ENCODE assay signal across 39 cellular contexts in genomic region chr12:47025798-47026197, GRCh38.
"Had no signal": no experiment of that assay in that cellular context is flagged by ENCODE, and none has a peak within 500 bp of the region (broad histone marks: within the 10 kb centered on the region; RNA-seq: fewer than 3 reads in every experiment).

No MANE protein-coding gene starts in this region.

- ATAC-seq: activated naive CD4-positive, alpha-beta T cell treated with anti-CD3 and anti-CD28 coated beads, Interleukin-2, amount 50 U/mL, for 72 hours; activated naive CD8-positive, alpha-beta T cell treated with anti-CD3 and anti-CD28 coated beads, Interleukin-2, amount 50 U/mL, for 24 hours; activated T-cell treated with anti-CD3 and anti-CD28 coated beads, Interleukin-2, amount 50 U/mL, for 4 hours; activated T-cell treated with anti-CD3 and anti-CD28 coated beads, Interleukin-2, amount 50 U/mL, for 72 hours; activated T-helper 17 cell treated with anti-CD3 and anti-CD28 coated beads, Interleukin-2, amount 50 U/mL, for 72 hours; body of pancreas had no signal

- H3K4me3 ChIP-seq: adrenal gland, ascending aorta, body of pancreas, breast epithelium, cardiac muscle cell had no signal

- H3K27ac ChIP-seq: adrenal gland, ascending aorta, body of pancreas, brain microvascular endothelial cell, breast epithelium, cardiac muscle cell had no signal

- H3K27me3 ChIP-seq: adrenal gland, ascending aorta, body of pancreas, brain microvascular endothelial cell, breast epithelium, cardiac muscle cell had no signal

- H3K36me3 Mint-ChIP-seq: activated naive CD4-positive, alpha-beta T cell treated with anti-CD3 and anti-CD28 coated beads, Interleukin-2, amount 10 ng/mL, durations not matched to agents 7 days and 5 days; activated naive CD4-positive, alpha-beta T cell treated with anti-CD3 and anti-CD28 coated beads, Interleukin-2, amount 50 U/mL, for 24 hours; activated naive CD4-positive, alpha-beta T cell treated with anti-CD3 and anti-CD28 coated beads, Interleukin-2, amount 50 U/mL, for 72 hours; activated naive CD8-positive, alpha-beta T cell; activated naive CD8-positive, alpha-beta T cell treated with anti-CD3 and anti-CD28 coated beads for 36 hours; activated naive CD8-positive, alpha-beta T cell treated with anti-CD3 and anti-CD28 coated beads, Interleukin-2, amount 10 ng/mL, durations not matched to agents 7 days and 5 days; brain had no signal

- H3K4me3 Mint-ChIP-seq: activated naive CD4-positive, alpha-beta T cell treated with anti-CD3 and anti-CD28 coated beads for 36 hours; activated naive CD4-positive, alpha-beta T cell treated with anti-CD3 and anti-CD28 coated beads, Interleukin-2, amount 10 ng/mL, durations not matched to agents 7 days and 5 days; activated naive CD4-positive, alpha-beta T cell treated with anti-CD3 and anti-CD28 coated beads, Interleukin-2, amount 50 U/mL, for 24 hours; activated naive CD8-positive, alpha-beta T cell; activated naive CD8-positive, alpha-beta T cell treated with anti-CD3 and anti-CD28 coated beads for 36 hours; activated naive CD8-positive, alpha-beta T cell treated with anti-CD3 and anti-CD28 coated beads, Interleukin-2, amount 10 ng/mL, durations not matched to agents 7 days and 5 days; activated naive CD8-positive, alpha-beta T cell treated with anti-CD3 and anti-CD28 coated beads, Interleukin-2, amount 50 U/mL, for 24 hours; activated T-cell treated with anti-CD3 and anti-CD28 coated beads, Interleukin-2, amount 50 U/mL, for 24 hours; activated T-cell treated with anti-CD3 and anti-CD28 coated beads, Interleukin-2, amount 50 U/mL, for 4 hours; activated T-cell treated with anti-CD3 and anti-CD28 coated beads, Interleukin-2, amount 50 U/mL, for 72 hours; activated T-helper 1 cell treated with anti-CD3 and anti-CD28 coated beads, Interleukin-12 subunit alpha, Interleukin-12 subunit beta, Interleukin-2, Interleukin-4 antibody, amounts not matched to agents 30 ng/mL and 10 ng/mL and 1 ng/mL, durations not matched to agents 14 hours and 24 hours and 36 hours; activated T-helper 17 cell treated with anti-CD3 and anti-CD28 coated beads, Interleukin-2, amount 50 U/mL, for 72 hours; brain; central memory CD8-positive, alpha-beta T cell had no signal

- H3K9me3 ChIP-seq: adrenal gland, ascending aorta, body of pancreas, breast epithelium had no signal

- FAIRE-seq: astrocyte had no signal

- H3K9me3 Mint-ChIP-seq: activated naive CD4-positive, alpha-beta T cell treated with anti-CD3 and anti-CD28 coated beads for 36 hours; activated naive CD4-positive, alpha-beta T cell treated with anti-CD3 and anti-CD28 coated beads, Interleukin-2, amount 10 ng/mL, durations not matched to agents 7 days and 5 days; activated naive CD4-positive, alpha-beta T cell treated with anti-CD3 and anti-CD28 coated beads, Interleukin-2, amount 50 U/mL, for 24 hours; activated naive CD4-positive, alpha-beta T cell treated with anti-CD3 and anti-CD28 coated beads, Interleukin-2, amount 50 U/mL, for 72 hours; activated naive CD8-positive, alpha-beta T cell treated with anti-CD3 and anti-CD28 coated beads for 36 hours; activated naive CD8-positive, alpha-beta T cell treated with anti-CD3 and anti-CD28 coated beads, Interleukin-2, amount 10 ng/mL, durations not matched to agents 7 days and 5 days; activated naive CD8-positive, alpha-beta T cell treated with anti-CD3 and anti-CD28 coated beads, Interleukin-2, amount 50 U/mL, for 24 hours; activated T-cell treated with anti-CD3 and anti-CD28 coated beads, Interleukin-2, amount 50 U/mL, for 24 hours; activated T-cell treated with anti-CD3 and anti-CD28 coated beads, Interleukin-2, amount 50 U/mL, for 4 hours; activated T-cell treated with anti-CD3 and anti-CD28 coated beads, Interleukin-2, amount 50 U/mL, for 72 hours; activated T-helper 1 cell treated with anti-CD3 and anti-CD28 coated beads, Interleukin-12 subunit alpha, Interleukin-12 subunit beta, Interleukin-2, Interleukin-4 antibody, amounts not matched to agents 30 ng/mL and 10 ng/mL and 1 ng/mL, durations not matched to agents 14 hours and 24 hours and 36 hours; activated T-helper 17 cell treated with anti-CD3 and anti-CD28 coated beads, Interleukin-2, amount 50 U/mL, for 72 hours; activated T-helper 2 cell treated with anti-CD3 and anti-CD28 coated beads, Interferon-gamma antibody, Interleukin-2, Interleukin-4, amounts not matched to agents 10 μg/mL and 5 μg/mL and 100 μg/mL, durations not matched to agents 14 hours and 24 hours and 36 hours; brain; central memory CD8-positive, alpha-beta T cell had no signal

- H3K36me3 ChIP-seq: adrenal gland, ascending aorta, brain microvascular endothelial cell, breast epithelium, cardiac muscle cell had no signal

- H3K4me1 Mint-ChIP-seq: brain; central memory CD8-positive, alpha-beta T cell had no signal

- H3K4me1 ChIP-seq: body of pancreas, breast epithelium had no signal

- DNase-seq: activated effector memory CD4-positive, alpha-beta T cell treated with anti-CD3 and anti-CD28 coated beads, Interleukin-2, amount 50 U/mL, for 16 hours; activated effector memory CD4-positive, alpha-beta T cell treated with Interleukin-2 at 50 U/mL for 16 hours; activated gamma-delta T cell; activated gamma-delta T cell treated with Interleukin-2 at 50 U/mL for 16 hours; activated naive CD4-positive, alpha-beta T cell; activated naive CD4-positive, alpha-beta T cell treated with anti-CD3 and anti-CD28 coated beads for 36 hours; activated naive CD4-positive, alpha-beta T cell treated with anti-CD3 and anti-CD28 coated beads, Interleukin-2, amount 10 ng/mL, durations not matched to agents 7 days and 5 days; activated naive CD4-positive, alpha-beta T cell treated with anti-CD3 and anti-CD28 coated beads, Interleukin-2, amount 50 U/mL, for 16 hours; activated naive CD4-positive, alpha-beta T cell treated with Interleukin-2 at 50 U/mL for 16 hours; activated naive CD8-positive, alpha-beta T cell treated with anti-CD3 and anti-CD28 coated beads for 36 hours; activated naive CD8-positive, alpha-beta T cell treated with anti-CD3 and anti-CD28 coated beads, Interleukin-2, amount 10 ng/mL, durations not matched to agents 7 days and 5 days; activated naive CD8-positive, alpha-beta T cell treated with anti-CD3 and anti-CD28 coated beads, Interleukin-2, amount 50 U/mL, for 24 hours; activated T-cell treated with anti-CD3 and anti-CD28 coated beads, Interleukin-2, amount 50 U/mL, for 1 hour; activated T-cell treated with anti-CD3 and anti-CD28 coated beads, Interleukin-2, amount 50 U/mL, for 24 hours; activated T-cell treated with anti-CD3 and anti-CD28 coated beads, Interleukin-2, amount 50 U/mL, for 4 hours; activated T-cell treated with anti-CD3 and anti-CD28 coated beads, Interleukin-2, amount 50 U/mL, for 48 hours; activated T-cell treated with anti-CD3 and anti-CD28 coated beads, Interleukin-2, amount 50 U/mL, for 72 hours; adrenal gland; amniotic stem cell; amygdala; anterior cingulate cortex; aorta; body of pancreas; brain microvascular endothelial cell; caudate nucleus; central memory CD4-positive, alpha-beta T cell; cerebellar nuclear complex had no signal

- H3K27ac Mint-ChIP-seq: activated naive CD4-positive, alpha-beta T cell treated with anti-CD3 and anti-CD28 coated beads for 36 hours; activated naive CD4-positive, alpha-beta T cell treated with anti-CD3 and anti-CD28 coated beads, Interleukin-2, amount 10 ng/mL, durations not matched to agents 7 days and 5 days; activated naive CD4-positive, alpha-beta T cell treated with anti-CD3 and anti-CD28 coated beads, Interleukin-2, amount 50 U/mL, for 24 hours; activated naive CD4-positive, alpha-beta T cell treated with anti-CD3 and anti-CD28 coated beads, Interleukin-2, amount 50 U/mL, for 72 hours; activated naive CD8-positive, alpha-beta T cell; activated naive CD8-positive, alpha-beta T cell treated with anti-CD3 and anti-CD28 coated beads for 36 hours; activated naive CD8-positive, alpha-beta T cell treated with anti-CD3 and anti-CD28 coated beads, Interleukin-2, amount 10 ng/mL, durations not matched to agents 7 days and 5 days; activated naive CD8-positive, alpha-beta T cell treated with anti-CD3 and anti-CD28 coated beads, Interleukin-2, amount 50 U/mL, for 24 hours; activated T-cell treated with anti-CD3 and anti-CD28 coated beads, Interleukin-2, amount 50 U/mL, for 24 hours; activated T-cell treated with anti-CD3 and anti-CD28 coated beads, Interleukin-2, amount 50 U/mL, for 72 hours; activated T-helper 1 cell treated with anti-CD3 and anti-CD28 coated beads, Interleukin-12 subunit alpha, Interleukin-12 subunit beta, Interleukin-2, Interleukin-4 antibody, amounts not matched to agents 30 ng/mL and 10 ng/mL and 1 ng/mL, durations not matched to agents 14 hours and 24 hours and 36 hours; activated T-helper 17 cell treated with anti-CD3 and anti-CD28 coated beads, Interleukin-2, amount 50 U/mL, for 72 hours; activated T-helper 2 cell treated with anti-CD3 and anti-CD28 coated beads, Interferon-gamma antibody, Interleukin-2, Interleukin-4, amounts not matched to agents 10 μg/mL and 5 μg/mL and 100 μg/mL, durations not matched to agents 14 hours and 24 hours and 36 hours; brain had no signal
